ENCODE assay signal across 12 cellular contexts in the genomic region with DNA sequence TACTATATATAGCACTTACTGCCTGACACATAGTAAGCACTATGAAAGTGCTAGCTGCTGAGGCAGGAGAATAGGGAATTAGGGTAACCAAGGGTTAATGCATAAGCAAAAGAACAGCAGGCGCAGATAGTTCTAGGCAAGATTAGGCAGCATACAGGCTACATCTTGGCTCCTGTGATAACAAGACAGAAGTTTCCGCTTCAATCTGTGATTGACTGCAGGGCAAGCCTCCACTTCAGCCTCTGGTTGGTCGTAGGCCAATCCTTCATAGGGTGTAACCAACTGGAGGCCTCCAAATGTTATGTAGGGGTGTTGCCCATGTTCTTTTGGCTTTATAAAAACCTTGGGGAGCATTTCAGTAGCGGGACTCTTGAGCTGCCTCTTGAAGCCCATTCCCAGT. TPM values are rescaled to one million over a fixed set of nuclear protein-coding genes. Genes with fewer than 3 reads are reported as not detected.
DNase-seq lines count a peak whose midpoint lies in the region; ATAC-seq lines count a peak whose summit lies in the region.
"Had no signal": no experiment of that assay in that cellular context is flagged by ENCODE, and none has a peak within 500 bp of the region (broad histone marks: within the 10 kb centered on the region; RNA-seq: fewer than 3 reads in every experiment).

No MANE protein-coding gene starts in this region.

- DNase-seq in HCEC 1CT (peak; percentile 9), SK-N-DZ (ENCODE audit: low spot score) (peak; percentile 56), fibroblast of peridontal ligament (ENCODE audit: extremely low read depth) (peak; percentile 60), sciatic nerve (ENCODE audit: low spot score) (no peak), NCI-H1436 (lab: John Stamatoyannopoulos, UW) (no peak), NCI-H187 (lab: John Stamatoyannopoulos, UW) (no peak)
- DNase-seq: activated CD8-positive, alpha-beta memory T cell treated with anti-CD3 and anti-CD28 coated beads, Interleukin-2, amount 50 U/mL, for 4 hours; GOT3; NCI-H524; SHP77 had no signal

- intact Hi-C loops in sciatic nerve (cut with DNase I): loop anchor here (10.0 kb wide), 1 partner anchor 350 kb away; no protein-coding TSS in a partner anchor

- ATAC-seq in sciatic nerve (peak; percentile 70), GM19463 (IDR thresholded peaks at IDR 0.05; ENCODE audit: unreplicated experiment) (no peak)
- ATAC-seq: natural killer cell treated with Interleukin-12 subunit alpha and Interleukin-12 subunit beta and Interleukin-15 and Interleukin-18, amount 100 ng/mL, for 72 hours had no signal

RNA-seq across cellular contexts. Expression of a gene that starts 46.9 kb away (rescaled TPM):
- polyA plus RNA-seq in SK-N-DZ (2014; cell fraction: cytosol; rRNA removed): 6.1 and 6.7 TPM in 2 replicates
- 2.7 and 4.4 TPM in 2 replicates for polyA plus RNA-seq in SK-N-DZ (2014; cell fraction: nucleus; rRNA removed)
- total RNA-seq in sciatic nerve: 19.2 TPM

RNA-seq across cellular contexts. Expression of a gene that starts 47.1 kb away (rescaled TPM):
- polyA plus RNA-seq in SK-N-DZ (2014; cell fraction: cytosol; rRNA removed): 10.3 and 13.4 TPM in 2 replicates
- polyA plus RNA-seq in SK-N-DZ (2014; cell fraction: nucleus; rRNA removed): 13.3 and 18.3 TPM in 2 replicates
- 26.8 TPM for total RNA-seq in sciatic nerve

Comparison
In these comparisons a context has a peak if more than half of its experiments do, and no peak if none do; other contexts are left out.
1. DNase-seq: peak in HCEC 1CT (single experiment), SK-N-DZ (single experiment) and fibroblast of peridontal ligament (single experiment); none in sciatic nerve (single experiment), NCI-H1436 (single experiment) and NCI-H187 (0 of 2).